8 cellular contexts compared by ENCODE assay signal in the genomic region with DNA sequence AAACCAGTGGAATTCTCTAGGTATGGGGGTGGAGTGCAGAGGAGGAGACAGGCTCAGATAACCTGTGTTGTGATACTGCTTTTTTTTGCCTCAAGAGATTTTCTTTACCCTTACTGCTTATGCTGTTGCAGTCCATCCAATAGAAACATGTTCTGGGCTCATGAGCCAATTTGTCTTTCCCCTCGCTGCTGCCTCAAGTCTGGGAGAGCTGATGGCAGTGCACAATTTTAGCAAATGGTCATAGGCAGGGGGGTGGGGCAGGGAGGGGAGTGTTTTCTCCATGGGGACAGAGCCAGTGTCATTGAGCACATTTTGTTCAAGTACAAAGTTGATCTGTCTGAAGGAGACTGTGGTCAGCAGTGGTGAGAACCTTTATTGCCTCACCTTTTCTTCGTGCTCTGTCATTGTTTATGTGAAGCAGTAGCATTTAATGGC.
DNase-seq lines count a peak whose midpoint lies in the region; ATAC-seq and TF ChIP-seq lines count a peak whose summit lies in the region.

No MANE protein-coding gene starts in this region.

- no peak for TF ChIP-seq CTCF in choroid plexus epithelial cell (conservative IDR thresholded peaks at IDR 0.05; ENCODE audit: low read depth, low read length)
- TF ChIP-seq CTCF in thyroid gland (IDR thresholded peaks at IDR 0.05): no peak

- H3K4me3 Mint-ChIP-seq in activated CD4-positive, alpha-beta memory T cell treated with anti-CD3 and anti-CD28 coated beads for 36 hours: no peak overlapping the region
- no peak overlapping the region for H3K4me3 Mint-ChIP-seq in activated CD4-positive, alpha-beta memory T cell treated with anti-CD3 and anti-CD28 coated beads, Interleukin-2, amount 10 ng/mL, durations not matched to agents 7 days and 5 days
- H3K4me3 Mint-ChIP-seq in memory B cell: no peak overlapping the region

- no peaks in the 10 kb centered on the region for H3K27me3 Mint-ChIP-seq in activated CD4-positive, alpha-beta memory T cell treated with anti-CD3 and anti-CD28 coated beads for 36 hours
- no peaks in the 10 kb centered on the region for H3K27me3 Mint-ChIP-seq in activated CD4-positive, alpha-beta memory T cell treated with anti-CD3 and anti-CD28 coated beads, Interleukin-2, amount 10 ng/mL, durations not matched to agents 7 days and 5 days
- H3K27me3 Mint-ChIP-seq in memory B cell: no peaks in the 10 kb centered on the region

- H3K36me3 ChIP-seq in thyroid gland: no peaks in the 10 kb centered on the region
- H3K36me3 ChIP-seq in MG63: peaks cover 23% of the 10 kb centered on the region

- H3K4me1 Mint-ChIP-seq in activated CD4-positive, alpha-beta memory T cell treated with anti-CD3 and anti-CD28 coated beads for 36 hours (ENCODE audit: low read depth): peaks cover 84% of the 10 kb centered on the region
- peaks cover 64% of the 10 kb centered on the region for H3K4me1 Mint-ChIP-seq in activated CD4-positive, alpha-beta memory T cell treated with anti-CD3 and anti-CD28 coated beads, Interleukin-2, amount 10 ng/mL, durations not matched to agents 7 days and 5 days
- peaks cover 37% of the 10 kb centered on the region for H3K4me1 Mint-ChIP-seq in memory B cell

- intact Hi-C loops in activated CD4-positive, alpha-beta memory T cell treated with anti-CD3 and anti-CD28 coated beads for 36 hours (cut with micrococcal nuclease): loop anchor here (2.0 kb wide), 2 partner anchors 15 to 37 kb away; no protein-coding TSS in a partner anchor
- intact Hi-C loops in thyroid gland (cut with DNase I): no loop called here

- H3K27ac ChIP-seq in thyroid gland: peak overlapping the region; percentile 12 to 42 (median 17)

- peaks cover 52 to 66% of the 10 kb centered on the region in 2 donors for H3K4me1 ChIP-seq in thyroid gland

- H3K9me3 ChIP-seq in thyroid gland (no peaks in the 10 kb centered on the region), MG63 (no peaks in the 10 kb centered on the region)

- peaks cover 11% of the 10 kb centered on the region for H3K36me3 Mint-ChIP-seq in activated CD4-positive, alpha-beta memory T cell treated with anti-CD3 and anti-CD28 coated beads for 36 hours
- peaks cover 33% of the 10 kb centered on the region for H3K36me3 Mint-ChIP-seq in activated CD4-positive, alpha-beta memory T cell treated with anti-CD3 and anti-CD28 coated beads, Interleukin-2, amount 10 ng/mL, durations not matched to agents 7 days and 5 days (ENCODE audit: low read depth)
- peaks cover 15% of the 10 kb centered on the region for H3K36me3 Mint-ChIP-seq in memory B cell

- no peak for DNase-seq in activated CD4-positive, alpha-beta memory T cell treated with anti-CD3 and anti-CD28 coated beads for 36 hours
- no peak for DNase-seq in activated CD4-positive, alpha-beta memory T cell treated with anti-CD3 and anti-CD28 coated beads, Interleukin-2, amount 10 ng/mL, durations not matched to agents 7 days and 5 days
- DNase-seq in choroid plexus epithelial cell (ENCODE audit: low read depth) (peak; percentile 61), memory B cell (ENCODE audit: low spot score in 2 of 2) (no peak), thyroid gland (peak; percentile 66 to 73), MG63 (no peak), NCI-H510A (lab: John Stamatoyannopoulos, UW) (no peak)

- H3K27me3 ChIP-seq in thyroid gland (no peaks in the 10 kb centered on the region), MG63 (no peaks in the 10 kb centered on the region)

- no peak overlapping the region for H3K4me3 ChIP-seq in choroid plexus epithelial cell (ENCODE audit: low read depth, low read length)
- H3K4me3 ChIP-seq in thyroid gland (replicated peaks in 1 of 3): no peak overlapping the region
- H3K4me3 ChIP-seq in MG63: no peak overlapping the region

- no peak for ATAC-seq in memory B cell (ENCODE audit: low read depth)
- ATAC-seq in HG03159 (IDR thresholded peaks at IDR 0.05; ENCODE audit: unreplicated experiment): no peak

- peak in 1 of 2 donors; percentile 7 for TF ChIP-seq POLR2A in thyroid gland (IDR thresholded peaks at IDR 0.05)

- CTCF ChIA-PET in activated CD4-positive, alpha-beta memory T cell treated with anti-CD3 and anti-CD28 coated beads for 36 hours (lab: Charles Lee): interaction anchor here (0.9 kb wide), 1 partner anchor 17 kb away, joined by 3 read pairs; no protein-coding TSS in a partner anchor
- CTCF ChIA-PET in activated CD4-positive, alpha-beta memory T cell treated with anti-CD3 and anti-CD28 coated beads, Interleukin-2, amount 10 ng/mL, durations not matched to agents 7 days and 5 days (lab: Charles Lee): no interaction called here

- peak overlapping the region; percentile 89 for H3K27ac Mint-ChIP-seq in activated CD4-positive, alpha-beta memory T cell treated with anti-CD3 and anti-CD28 coated beads for 36 hours
- no peak overlapping the region for H3K27ac Mint-ChIP-seq in activated CD4-positive, alpha-beta memory T cell treated with anti-CD3 and anti-CD28 coated beads, Interleukin-2, amount 10 ng/mL, durations not matched to agents 7 days and 5 days
- H3K27ac Mint-ChIP-seq in memory B cell: peak overlapping the region; percentile 65

- 58 to 70% methylated on average over 2 of the region's 2 CpGs for WGBS in thyroid gland, 2 donors

- POLR2A ChIA-PET in activated CD4-positive, alpha-beta memory T cell treated with anti-CD3 and anti-CD28 coated beads for 36 hours (lab: Charles Lee): interaction anchor here (0.6 to 0.9 kb wide), 4 partner anchors 8 to 198 kb away, joined by 3 to 5 read pairs (median 3); no protein-coding TSS in a partner anchor
- POLR2A ChIA-PET in activated CD4-positive, alpha-beta memory T cell treated with anti-CD3 and anti-CD28 coated beads, Interleukin-2, amount 10 ng/mL, durations not matched to agents 7 days and 5 days (lab: Charles Lee): interaction anchor here (0.6 to 1.4 kb wide), 2 partner anchors 11 to 55 kb away, joined by 4 read pairs; no protein-coding TSS in a partner anchor

- no peaks in the 10 kb centered on the region for H3K9me3 Mint-ChIP-seq in activated CD4-positive, alpha-beta memory T cell treated with anti-CD3 and anti-CD28 coated beads for 36 hours
- no peaks in the 10 kb centered on the region for H3K9me3 Mint-ChIP-seq in activated CD4-positive, alpha-beta memory T cell treated with anti-CD3 and anti-CD28 coated beads, Interleukin-2, amount 10 ng/mL, durations not matched to agents 7 days and 5 days
- H3K9me3 Mint-ChIP-seq in memory B cell: no peaks in the 10 kb centered on the region

Comparison
In these comparisons a context has a peak if more than half of its experiments do, and no peak if none do; other contexts are left out.
1. DNase-seq: peak in choroid plexus epithelial cell (single experiment) and thyroid gland (2 of 2); none in activated CD4-positive, alpha-beta memory T cell treated with anti-CD3 and anti-CD28 coated beads for 36 hours (single experiment), activated CD4-positive, alpha-beta memory T cell treated with anti-CD3 and anti-CD28 coated beads, Interleukin-2, amount 10 ng/mL, durations not matched to agents 7 days and 5 days (single experiment), memory B cell (0 of 2), MG63 (single experiment) and NCI-H510A (single experiment).